1 cellular context compared by ENCODE assay signal in the genomic region with DNA sequence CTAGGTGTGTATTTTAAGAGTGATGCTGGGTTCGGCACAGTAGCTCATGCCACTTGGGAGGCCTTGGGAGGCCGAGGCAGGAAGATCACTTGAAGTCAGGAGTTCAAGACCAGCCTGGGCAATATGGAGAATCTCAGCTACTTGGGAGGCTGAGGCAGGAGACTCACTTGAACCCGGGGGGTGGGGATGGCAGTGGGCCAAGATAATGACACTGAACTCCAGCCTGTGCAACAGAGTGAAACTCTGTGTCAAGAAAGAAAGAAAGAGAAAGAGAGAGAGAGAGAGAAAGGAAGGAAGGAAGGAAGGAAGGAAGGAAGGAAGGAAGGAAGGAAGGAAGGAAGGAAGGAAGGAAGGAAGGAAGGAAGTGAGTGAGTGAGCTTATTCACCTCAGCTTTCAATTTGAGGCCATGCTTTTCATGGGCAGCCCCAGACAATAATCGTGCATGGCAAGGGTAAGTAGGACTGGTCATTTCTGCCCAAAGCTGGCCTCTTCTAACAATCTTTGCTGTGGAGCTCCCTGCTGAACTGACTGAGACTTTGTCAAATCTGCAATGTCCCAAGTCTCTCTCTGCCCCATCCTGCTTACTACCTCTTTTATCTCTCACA.
TF ChIP-seq lines count a peak whose summit lies in the region.

No MANE protein-coding gene starts in this region.

TF ChIP-seq in endothelial cell of umbilical vein, 7 proteins besides CTCF, POLR2A, EP300 and RAD21 (continued from another document):
- TF ChIP-seq GATA2 (IDR thresholded peaks at IDR 0.05; ENCODE audit: insufficient read depth, insufficient read length, low read depth, low read length) = no peak
- no peak for TF ChIP-seq EZH2 (IDR thresholded peaks at IDR 0.05; ENCODE audit: borderline replicate concordance, low read depth, low read length, severe bottlenecking)
